Comparison of ENCODE assay signal across 1 cellular context in the genomic region with DNA sequence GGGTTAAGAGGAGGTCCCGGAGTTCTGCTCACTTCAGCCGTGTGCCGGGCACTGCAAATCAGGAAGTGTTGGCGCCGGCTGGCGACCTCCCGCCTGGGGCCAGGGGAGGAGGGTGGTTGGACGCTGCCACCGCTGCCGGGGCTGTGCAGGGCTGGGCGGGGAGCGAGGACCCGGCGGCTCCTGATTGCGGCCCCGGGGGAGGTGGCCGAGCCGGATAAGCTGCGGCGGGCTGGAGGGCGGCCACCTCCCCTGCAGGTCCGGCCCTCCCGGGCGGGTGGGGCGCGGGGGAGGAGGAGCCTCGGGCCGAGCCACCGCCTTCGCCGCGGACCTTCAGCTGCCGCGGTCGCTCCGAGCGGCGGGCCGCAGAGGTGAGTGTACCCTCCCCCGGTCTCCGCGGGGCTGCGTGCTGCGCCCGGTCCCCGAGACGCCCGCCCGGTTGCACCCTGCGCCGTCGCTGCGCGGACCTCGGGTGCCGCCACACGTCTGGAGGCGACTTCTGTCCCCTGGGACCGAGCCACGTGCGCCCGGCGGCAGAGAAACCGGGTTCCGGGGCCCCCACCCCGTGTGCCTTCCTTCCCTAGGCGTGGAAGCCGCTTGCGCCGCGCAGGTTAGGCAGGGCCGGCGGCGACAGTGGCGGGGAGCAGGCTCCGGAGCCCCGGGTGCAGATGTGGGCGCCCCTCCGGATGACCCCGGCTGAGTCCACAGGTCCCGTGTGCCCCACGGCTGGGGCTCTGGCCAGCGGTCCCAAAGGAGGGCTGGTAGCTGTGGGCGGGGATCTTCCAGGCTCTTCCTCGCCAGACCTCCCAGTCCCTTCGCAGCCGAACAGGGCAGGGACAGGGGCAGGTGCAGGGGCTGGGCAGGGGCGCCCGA.
A peak's percentile ranks its signal among the peaks of the same experiment; 100 is the strongest.
TF ChIP-seq lines count a peak whose summit lies in the region.

A gene with protein sequence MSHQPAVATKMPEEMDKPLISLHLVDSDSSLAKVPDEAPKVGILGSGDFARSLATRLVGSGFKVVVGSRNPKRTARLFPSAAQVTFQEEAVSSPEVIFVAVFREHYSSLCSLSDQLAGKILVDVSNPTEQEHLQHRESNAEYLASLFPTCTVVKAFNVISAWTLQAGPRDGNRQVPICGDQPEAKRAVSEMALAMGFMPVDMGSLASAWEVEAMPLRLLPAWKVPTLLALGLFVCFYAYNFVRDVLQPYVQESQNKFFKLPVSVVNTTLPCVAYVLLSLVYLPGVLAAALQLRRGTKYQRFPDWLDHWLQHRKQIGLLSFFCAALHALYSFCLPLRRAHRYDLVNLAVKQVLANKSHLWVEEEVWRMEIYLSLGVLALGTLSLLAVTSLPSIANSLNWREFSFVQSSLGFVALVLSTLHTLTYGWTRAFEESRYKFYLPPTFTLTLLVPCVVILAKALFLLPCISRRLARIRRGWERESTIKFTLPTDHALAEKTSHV (plus strand): TSS at position 314 of the 870 bp plus-strand sequence. CDS start 7,179 bp downstream, outside the sequence.

TF ChIP-seq in HepG2, 621 proteins besides CTCF, POLR2A, EP300 and RAD21 (continued from another document and continues in another):
- TF ChIP-seq, protein P1, sequence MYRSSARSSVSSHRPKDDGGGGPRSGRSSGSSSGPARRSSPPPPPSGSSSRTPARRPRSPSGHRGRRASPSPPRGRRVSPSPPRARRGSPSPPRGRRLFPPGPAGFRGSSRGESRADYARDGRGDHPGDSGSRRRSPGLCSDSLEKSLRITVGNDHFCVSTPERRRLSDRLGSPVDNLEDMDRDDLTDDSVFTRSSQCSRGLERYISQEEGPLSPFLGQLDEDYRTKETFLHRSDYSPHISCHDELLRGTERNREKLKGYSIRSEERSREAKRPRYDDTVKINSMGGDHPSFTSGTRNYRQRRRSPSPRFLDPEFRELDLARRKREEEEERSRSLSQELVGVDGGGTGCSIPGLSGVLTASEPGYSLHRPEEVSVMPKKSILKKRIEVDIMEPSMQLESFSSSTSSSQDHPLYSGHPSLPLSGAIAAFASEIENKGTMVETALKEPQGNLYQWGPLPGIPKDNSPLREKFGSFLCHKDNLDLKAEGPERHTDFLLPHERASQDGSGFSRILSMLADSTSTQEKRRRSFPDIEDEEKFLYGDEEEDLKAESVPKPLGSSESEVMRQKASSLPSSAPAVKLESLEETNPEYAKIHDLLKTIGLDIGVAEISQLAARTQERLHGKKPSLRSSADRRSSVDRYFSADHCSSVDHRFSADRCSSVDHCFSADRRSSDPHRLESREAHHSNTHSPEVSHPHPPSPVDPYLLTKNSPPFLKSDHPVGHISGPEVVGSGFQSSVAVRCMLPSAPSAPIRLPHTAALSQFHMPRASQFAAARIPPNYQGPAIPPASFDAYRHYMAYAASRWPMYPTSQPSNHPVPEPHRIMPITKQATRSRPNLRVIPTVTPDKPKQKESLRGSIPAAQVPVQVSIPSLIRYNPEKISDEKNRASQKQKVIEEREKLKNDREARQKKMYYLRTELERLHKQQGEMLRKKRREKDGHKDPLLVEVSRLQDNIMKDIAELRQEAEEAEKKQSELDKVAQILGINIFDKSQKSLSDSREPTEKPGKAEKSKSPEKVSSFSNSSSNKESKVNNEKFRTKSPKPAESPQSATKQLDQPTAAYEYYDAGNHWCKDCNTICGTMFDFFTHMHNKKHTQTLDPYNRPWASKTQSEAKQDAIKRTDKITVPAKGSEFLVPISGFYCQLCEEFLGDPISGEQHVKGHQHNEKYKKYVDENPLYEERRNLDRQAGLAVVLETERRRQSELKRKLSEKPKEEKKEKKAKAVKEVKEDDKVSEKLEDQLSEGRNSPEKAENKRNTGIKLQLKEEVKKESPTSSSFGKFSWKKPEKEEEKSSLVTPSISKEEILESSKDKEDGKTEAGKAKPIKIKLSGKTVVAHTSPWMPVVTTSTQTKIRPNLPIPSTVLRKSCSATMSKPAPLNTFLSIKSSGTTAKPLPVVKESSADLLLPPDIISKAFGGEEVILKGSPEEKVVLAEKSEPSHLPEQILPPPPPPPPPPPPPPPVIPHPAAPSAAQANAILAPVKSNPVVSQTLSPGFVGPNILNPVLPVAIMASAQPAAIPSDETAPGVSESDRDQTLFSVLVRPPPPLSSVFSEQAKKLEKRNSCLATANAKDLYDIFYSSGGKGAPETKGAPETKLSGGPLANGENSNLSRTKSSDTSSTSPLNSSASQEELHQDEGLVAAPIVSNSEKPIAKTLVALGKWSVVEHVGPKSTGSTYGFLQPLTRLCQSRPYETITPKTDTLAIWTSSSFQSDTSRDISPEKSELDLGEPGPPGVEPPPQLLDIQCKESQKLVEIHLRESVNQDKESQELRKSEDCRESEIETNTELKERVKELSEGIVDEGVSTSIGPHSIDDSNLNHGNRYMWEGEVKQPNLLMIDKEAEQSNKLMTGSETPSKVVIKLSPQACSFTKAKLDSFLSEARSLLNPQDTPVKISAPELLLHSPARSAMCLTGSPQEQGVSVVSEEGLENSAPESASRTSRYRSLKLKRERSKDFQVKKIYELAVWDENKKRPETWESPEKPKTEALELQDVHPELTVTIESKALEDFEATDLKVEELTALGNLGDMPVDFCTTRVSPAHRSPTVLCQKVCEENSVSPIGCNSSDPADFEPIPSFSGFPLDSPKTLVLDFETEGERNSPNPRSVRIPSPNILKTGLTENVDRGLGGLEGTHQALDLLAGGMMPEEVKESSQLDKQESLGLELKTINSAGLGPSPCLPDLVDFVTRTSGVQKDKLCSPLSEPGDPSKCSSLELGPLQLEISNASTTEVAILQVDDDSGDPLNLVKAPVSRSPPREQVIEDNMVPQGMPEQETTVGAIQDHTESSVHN (CRISPR knock-in tag; IDR thresholded peaks at IDR 0.05), result 0 out of 2 replicates have a peak, but pooled peaks have one; percentile 56
- TF ChIP-seq ZNF296 (CRISPR knock-in tag; conservative IDR thresholded peaks at IDR 0.05), result 0 out of 2 replicates have a peak, but pooled peaks have one; percentile 50
- TF ChIP-seq, protein P2, sequence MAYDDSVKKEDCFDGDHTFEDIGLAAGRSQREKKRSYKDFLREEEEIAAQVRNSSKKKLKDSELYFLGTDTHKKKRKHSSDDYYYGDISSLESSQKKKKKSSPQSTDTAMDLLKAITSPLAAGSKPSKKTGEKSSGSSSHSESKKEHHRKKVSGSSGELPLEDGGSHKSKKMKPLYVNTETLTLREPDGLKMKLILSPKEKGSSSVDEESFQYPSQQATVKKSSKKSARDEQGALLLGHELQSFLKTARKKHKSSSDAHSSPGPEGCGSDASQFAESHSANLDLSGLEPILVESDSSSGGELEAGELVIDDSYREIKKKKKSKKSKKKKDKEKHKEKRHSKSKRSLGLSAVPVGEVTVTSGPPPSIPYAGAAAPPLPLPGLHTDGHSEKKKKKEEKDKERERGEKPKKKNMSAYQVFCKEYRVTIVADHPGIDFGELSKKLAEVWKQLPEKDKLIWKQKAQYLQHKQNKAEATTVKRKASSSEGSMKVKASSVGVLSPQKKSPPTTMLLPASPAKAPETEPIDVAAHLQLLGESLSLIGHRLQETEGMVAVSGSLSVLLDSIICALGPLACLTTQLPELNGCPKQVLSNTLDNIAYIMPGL (CRISPR knock-in tag; IDR thresholded peaks at IDR 0.05; ENCODE audit: borderline replicate concordance in 1 of 2, low read depth in 1 of 2), result peak in 1 of 2 experiments; percentile 90; a peak in 2 of 4 replicates
- TF ChIP-seq, protein P3, sequence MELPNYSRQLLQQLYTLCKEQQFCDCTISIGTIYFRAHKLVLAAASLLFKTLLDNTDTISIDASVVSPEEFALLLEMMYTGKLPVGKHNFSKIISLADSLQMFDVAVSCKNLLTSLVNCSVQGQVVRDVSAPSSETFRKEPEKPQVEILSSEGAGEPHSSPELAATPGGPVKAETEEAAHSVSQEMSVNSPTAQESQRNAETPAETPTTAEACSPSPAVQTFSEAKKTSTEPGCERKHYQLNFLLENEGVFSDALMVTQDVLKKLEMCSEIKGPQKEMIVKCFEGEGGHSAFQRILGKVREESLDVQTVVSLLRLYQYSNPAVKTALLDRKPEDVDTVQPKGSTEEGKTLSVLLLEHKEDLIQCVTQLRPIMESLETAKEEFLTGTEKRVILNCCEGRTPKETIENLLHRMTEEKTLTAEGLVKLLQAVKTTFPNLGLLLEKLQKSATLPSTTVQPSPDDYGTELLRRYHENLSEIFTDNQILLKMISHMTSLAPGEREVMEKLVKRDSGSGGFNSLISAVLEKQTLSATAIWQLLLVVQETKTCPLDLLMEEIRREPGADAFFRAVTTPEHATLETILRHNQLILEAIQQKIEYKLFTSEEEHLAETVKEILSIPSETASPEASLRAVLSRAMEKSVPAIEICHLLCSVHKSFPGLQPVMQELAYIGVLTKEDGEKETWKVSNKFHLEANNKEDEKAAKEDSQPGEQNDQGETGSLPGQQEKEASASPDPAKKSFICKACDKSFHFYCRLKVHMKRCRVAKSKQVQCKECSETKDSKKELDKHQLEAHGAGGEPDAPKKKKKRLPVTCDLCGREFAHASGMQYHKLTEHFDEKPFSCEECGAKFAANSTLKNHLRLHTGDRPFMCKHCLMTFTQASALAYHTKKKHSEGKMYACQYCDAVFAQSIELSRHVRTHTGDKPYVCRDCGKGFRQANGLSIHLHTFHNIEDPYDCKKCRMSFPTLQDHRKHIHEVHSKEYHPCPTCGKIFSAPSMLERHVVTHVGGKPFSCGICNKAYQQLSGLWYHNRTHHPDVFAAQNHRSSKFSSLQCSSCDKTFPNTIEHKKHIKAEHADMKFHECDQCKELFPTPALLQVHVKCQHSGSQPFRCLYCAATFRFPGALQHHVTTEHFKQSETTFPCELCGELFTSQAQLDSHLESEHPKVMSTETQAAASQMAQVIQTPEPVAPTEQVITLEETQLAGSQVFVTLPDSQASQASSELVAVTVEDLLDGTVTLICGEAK (IDR thresholded peaks at IDR 0.05), result no peak
- TF ChIP-seq, protein P3 (CRISPR knock-in tag; IDR thresholded peaks at IDR 0.05), result peak; percentile 62
- no peak for TF ChIP-seq PAF1 (CRISPR knock-in tag; IDR thresholded peaks at IDR 0.05)
- 0 out of 2 replicates have a peak, but pooled peaks have one; percentile 21 for TF ChIP-seq ZBTB7A (CRISPR knock-in tag; IDR thresholded peaks at IDR 0.05)
- 0 out of 2 replicates have a peak, but pooled peaks have one; percentile 61 for TF ChIP-seq ZNF44 (CRISPR knock-in tag; IDR thresholded peaks at IDR 0.05)
- TF ChIP-seq, protein P4, sequence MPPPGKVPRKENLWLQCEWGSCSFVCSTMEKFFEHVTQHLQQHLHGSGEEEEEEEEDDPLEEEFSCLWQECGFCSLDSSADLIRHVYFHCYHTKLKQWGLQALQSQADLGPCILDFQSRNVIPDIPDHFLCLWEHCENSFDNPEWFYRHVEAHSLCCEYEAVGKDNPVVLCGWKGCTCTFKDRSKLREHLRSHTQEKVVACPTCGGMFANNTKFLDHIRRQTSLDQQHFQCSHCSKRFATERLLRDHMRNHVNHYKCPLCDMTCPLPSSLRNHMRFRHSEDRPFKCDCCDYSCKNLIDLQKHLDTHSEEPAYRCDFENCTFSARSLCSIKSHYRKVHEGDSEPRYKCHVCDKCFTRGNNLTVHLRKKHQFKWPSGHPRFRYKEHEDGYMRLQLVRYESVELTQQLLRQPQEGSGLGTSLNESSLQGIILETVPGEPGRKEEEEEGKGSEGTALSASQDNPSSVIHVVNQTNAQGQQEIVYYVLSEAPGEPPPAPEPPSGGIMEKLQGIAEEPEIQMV (CRISPR knock-in tag; IDR thresholded peaks at IDR 0.05; ENCODE audit: low read depth), result peak; percentile 96
- TF ChIP-seq NAIF1 (CRISPR knock-in tag; IDR thresholded peaks at IDR 0.05; ENCODE audit: borderline replicate concordance), result no peak
- peak; percentile 69; the same call in 1 of the 2 replicates for TF ChIP-seq GFI1 (CRISPR knock-in tag; IDR thresholded peaks at IDR 0.05; ENCODE audit: borderline replicate concordance)
- TF ChIP-seq, protein P5, sequence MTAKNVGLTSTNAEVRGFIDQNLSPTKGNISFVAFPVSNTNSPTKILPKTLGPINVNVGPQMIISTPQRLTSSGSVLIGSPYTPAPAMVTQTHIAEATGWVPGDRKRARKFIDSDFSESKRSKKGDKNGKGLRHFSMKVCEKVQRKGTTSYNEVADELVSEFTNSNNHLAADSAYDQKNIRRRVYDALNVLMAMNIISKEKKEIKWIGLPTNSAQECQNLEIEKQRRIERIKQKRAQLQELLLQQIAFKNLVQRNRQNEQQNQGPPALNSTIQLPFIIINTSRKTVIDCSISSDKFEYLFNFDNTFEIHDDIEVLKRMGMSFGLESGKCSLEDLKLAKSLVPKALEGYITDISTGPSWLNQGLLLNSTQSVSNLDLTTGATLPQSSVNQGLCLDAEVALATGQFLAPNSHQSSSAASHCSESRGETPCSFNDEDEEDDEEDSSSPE (CRISPR knock-in tag; IDR thresholded peaks at IDR 0.05), result peak; percentile 32; the same call in 1 of the 2 replicates
